ENCODE assay signal across 27 cellular contexts in the genomic region with DNA sequence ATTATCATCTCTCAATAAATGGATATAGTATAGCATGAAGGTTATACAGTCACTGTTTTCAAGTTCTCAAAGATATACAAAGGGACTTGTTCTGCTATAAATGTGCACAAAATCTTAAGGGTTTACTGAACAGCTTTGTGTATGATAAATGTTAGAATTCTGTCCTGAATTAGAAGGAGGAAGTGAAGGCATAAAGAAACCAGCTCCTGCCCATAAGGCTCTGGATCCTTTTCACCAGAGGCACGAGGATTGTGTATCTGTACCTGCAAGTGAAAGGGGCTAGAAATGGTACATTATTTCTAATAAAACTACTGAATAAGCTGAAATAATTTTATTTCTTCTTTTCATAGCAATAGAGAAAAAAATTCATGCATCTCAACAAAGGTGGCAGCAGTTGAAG. TPM values are rescaled to one million over a fixed set of nuclear protein-coding genes. Genes with fewer than 3 reads are reported as not detected.
DNase-seq lines count a peak whose midpoint lies in the region; ATAC-seq and TF ChIP-seq lines count a peak whose summit lies in the region.
"Had no signal": no experiment of that assay in that cellular context is flagged by ENCODE, and none has a peak within 500 bp of the region (broad histone marks: within the 10 kb centered on the region; RNA-seq: fewer than 3 reads in every experiment).

No MANE protein-coding gene starts in this region.

- no peak for DNase-seq in activated naive CD4-positive, alpha-beta T cell treated with anti-CD3 and anti-CD28 coated beads, Interleukin-2, amount 50 U/mL, for 72 hours (ENCODE audit: low spot score in 2 of 2)
- no peak for DNase-seq in activated naive CD4-positive, alpha-beta T cell treated with anti-CD3 and anti-CD28 coated beads, Interleukin-2, amount 10 ng/mL, durations not matched to agents 7 days and 5 days
- DNase-seq in Karpas-422 (no peak), activated B cell treated with CpG ODN at 0.5 μM for 24 hours (no peak), thyroid gland (no peak), CD14-positive monocyte (ENCODE audit: low spot score) (no peak), mesothelial cell of epicardium (ENCODE audit: low spot score in 2 of 2, unreplicated experiment in 2 of 2) (no peak)
- DNase-seq: activated CD4-positive, alpha-beta T cell treated with anti-CD3 and anti-CD28 coated beads, Interleukin-2, amount 50 U/mL, for 48 hours; activated CD4-positive, CD25-positive, alpha-beta regulatory T cell treated with anti-CD3 and anti-CD28 coated beads, Interleukin-2, amount 50 U/mL, for 72 hours; AML-193; COR-L47; effector CD8-positive, alpha-beta T cell; kidney glomerular epithelial cell; lower lobe of right lung; NCI-H1694; NCI-H446; NCI-H774; OCI-M1; right cardiac atrium; testis had no signal

- no peaks in the 10 kb centered on the region for H3K9me3 ChIP-seq in Karpas-422 (ENCODE audit: low read length)
- H3K9me3 ChIP-seq in thyroid gland: no peaks in the 10 kb centered on the region
- H3K9me3 ChIP-seq: gastroesophageal sphincter, HAP-1, lower lobe of right lung, testis had no signal

- peak overlapping the region; percentile 70 for H3K27ac ChIP-seq in Karpas-422 (ENCODE audit: low read length)
- H3K27ac ChIP-seq in thyroid gland: peak overlapping the region; percentile 1 to 30 (median 14)
- H3K27ac ChIP-seq: coronary artery, gastroesophageal sphincter, lower lobe of right lung had no signal

- H4K20me1 ChIP-seq in Karpas-422 (ENCODE audit: insufficient read depth, low read depth, low read length): no peaks in the 10 kb centered on the region

- TF ChIP-seq CTCF in activated B cell treated with CpG ODN at 0.5 μM for 24 hours (IDR thresholded peaks at IDR 0.05) (no peak), thyroid gland (IDR thresholded peaks at IDR 0.05) (no peak), CD14-positive monocyte (IDR thresholded peaks at IDR 0.05) (no peak), mesothelial cell of epicardium (IDR thresholded peaks at IDR 0.05; ENCODE audit: unreplicated experiment) (no peak)

- intact Hi-C loops in activated B cell treated with CpG ODN at 0.5 μM for 24 hours (cut with micrococcal nuclease) (loop anchor here (5.0 to 10.0 kb wide), 2 partner anchors 34 to 1223 kb away; a partner anchor contains a TSS), thyroid gland (cut with DNase I) (no loop called here), CD14-positive monocyte (cut with micrococcal nuclease) (no loop called here)

- H3K27ac Mint-ChIP-seq in activated naive CD4-positive, alpha-beta T cell treated with anti-CD3 and anti-CD28 coated beads, Interleukin-2, amount 50 U/mL, for 72 hours: peak overlapping the region; percentile 16 to 72
- no peak overlapping the region for H3K27ac Mint-ChIP-seq in activated naive CD4-positive, alpha-beta T cell treated with anti-CD3 and anti-CD28 coated beads, Interleukin-2, amount 10 ng/mL, durations not matched to agents 7 days and 5 days
- H3K27ac Mint-ChIP-seq in activated B cell treated with CpG ODN at 0.5 μM for 24 hours (peak overlapping the region; percentile 89), CD14-positive monocyte (peak overlapping the region in 3 of 7 donors; percentile 42 to 62 (median 53)), mesothelial cell of epicardium (no peak overlapping the region)
- H3K27ac Mint-ChIP-seq: stimulated activated naive CD8-positive, alpha-beta T cell treated with anti-CD3 and anti-CD28 coated beads, Interleukin-15, Interleukin-2, amounts not matched to agents 100 ng/mL and 50 ng/mL, for 24 hours; T-helper 1 cell treated with Interleukin-12 subunit alpha and Interleukin-12 subunit beta and Interleukin-4 antibody, amounts not matched to agents 30 μg/mL and 1 μg/mL, for 36 hours had no signal

- peak overlapping the region; percentile 5 for H3K4me2 ChIP-seq in Karpas-422 (ENCODE audit: low read depth, low read length, poor library complexity, severe bottlenecking)
- H3K4me2 ChIP-seq: smooth muscle cell had no signal

- ATAC-seq in activated naive CD4-positive, alpha-beta T cell treated with anti-CD3 and anti-CD28 coated beads, Interleukin-2, amount 50 U/mL, for 72 hours: no peak
- ATAC-seq in activated B cell treated with CpG ODN at 0.5 μM for 24 hours (ENCODE audit: low read depth): no peak
- ATAC-seq: gastroesophageal sphincter, HepG2, lower lobe of right lung, right cardiac atrium had no signal

- no peaks in the 10 kb centered on the region for H3K27me3 Mint-ChIP-seq in activated naive CD4-positive, alpha-beta T cell treated with anti-CD3 and anti-CD28 coated beads, Interleukin-2, amount 10 ng/mL, durations not matched to agents 7 days and 5 days
- no peaks in the 10 kb centered on the region for H3K27me3 Mint-ChIP-seq in activated B cell treated with CpG ODN at 0.5 μM for 24 hours
- H3K27me3 Mint-ChIP-seq in CD14-positive monocyte (ENCODE audit: low read depth in 3 of 3): no peaks in the 10 kb centered on the region
- H3K27me3 Mint-ChIP-seq in mesothelial cell of epicardium (ENCODE audit: low read depth): no peaks in the 10 kb centered on the region
- H3K27me3 Mint-ChIP-seq: stimulated activated naive CD8-positive, alpha-beta T cell treated with anti-CD3 and anti-CD28 coated beads, Interleukin-15, Interleukin-2, amounts not matched to agents 100 ng/mL and 50 ng/mL, for 24 hours had no signal

- H3K36me3 Mint-ChIP-seq in activated naive CD4-positive, alpha-beta T cell treated with anti-CD3 and anti-CD28 coated beads, Interleukin-2, amount 50 U/mL, for 72 hours: peaks cover 13 to 25% of the 10 kb centered on the region in 2 donors
- peaks cover 34% of the 10 kb centered on the region for H3K36me3 Mint-ChIP-seq in activated naive CD4-positive, alpha-beta T cell treated with anti-CD3 and anti-CD28 coated beads, Interleukin-2, amount 10 ng/mL, durations not matched to agents 7 days and 5 days
- H3K36me3 Mint-ChIP-seq in activated B cell treated with CpG ODN at 0.5 μM for 24 hours (ENCODE audit: low read depth) (peaks cover 57% of the 10 kb centered on the region), CD14-positive monocyte (peaks cover 60 to 71% of the 10 kb centered on the region in 2 donors), mesothelial cell of epicardium (peaks cover 22% of the 10 kb centered on the region)

- H3K4me3 ChIP-seq in Karpas-422 (ENCODE audit: low read length) (no peak overlapping the region), thyroid gland (replicated peaks in 1 of 3) (no peak overlapping the region)
- H3K4me3 ChIP-seq: coronary artery, gastroesophageal sphincter, HAP-1, lower lobe of right lung, smooth muscle cell, testis had no signal

- H3K4me1 Mint-ChIP-seq in activated naive CD4-positive, alpha-beta T cell treated with anti-CD3 and anti-CD28 coated beads, Interleukin-2, amount 10 ng/mL, durations not matched to agents 7 days and 5 days: peaks cover 12% of the 10 kb centered on the region
- peaks cover 53% of the 10 kb centered on the region for H3K4me1 Mint-ChIP-seq in activated B cell treated with CpG ODN at 0.5 μM for 24 hours
- peaks cover 12% of the 10 kb centered on the region for H3K4me1 Mint-ChIP-seq in CD14-positive monocyte
- no peaks in the 10 kb centered on the region for H3K4me1 Mint-ChIP-seq in mesothelial cell of epicardium

- 0 out of 2 replicates have a peak, but pooled peaks cover 7% of the 10 kb centered on the region for H3K79me2 ChIP-seq in Karpas-422 (ENCODE audit: low read length)

- H3K27me3 ChIP-seq in Karpas-422 (ENCODE audit: low read length) (no peaks in the 10 kb centered on the region), thyroid gland (no peaks in the 10 kb centered on the region)
- H3K27me3 ChIP-seq: gastroesophageal sphincter, testis had no signal

- POLR2A ChIA-PET in activated B cell treated with CpG ODN at 0.5 μM for 24 hours (lab: Charles Lee): interaction anchor here (0.6 to 3.9 kb wide), 4 partner anchors 12 to 85 kb away, joined by 3 to 32 read pairs (median 5); a partner anchor contains a TSS

- H2AFZ ChIP-seq in Karpas-422 (ENCODE audit: low read length): no peak overlapping the region

- WGBS in thyroid gland, 2 donors: 96 to 100% methylated on average over 1 of the region's 1 CpG

- H3K9me2 ChIP-seq in Karpas-422 (replicated peaks; ENCODE audit: insufficient read depth, low read length): no peaks in the 10 kb centered on the region

- CTCF ChIA-PET in activated naive CD4-positive, alpha-beta T cell treated with anti-CD3 and anti-CD28 coated beads, Interleukin-2, amount 10 ng/mL, durations not matched to agents 7 days and 5 days (lab: Charles Lee): interaction anchor here (1.2 kb wide), 1 partner anchor 11 kb away, joined by 4 read pairs; no protein-coding TSS in a partner anchor
- CTCF ChIA-PET in activated B cell treated with CpG ODN at 0.5 μM for 24 hours (lab: Charles Lee): interaction anchor here (1.1 to 1.4 kb wide), 2 partner anchors 12 to 79 kb away, joined by 3 to 4 read pairs; no protein-coding TSS in a partner anchor

- no peaks in the 10 kb centered on the region for H3K9me3 Mint-ChIP-seq in activated naive CD4-positive, alpha-beta T cell treated with anti-CD3 and anti-CD28 coated beads, Interleukin-2, amount 50 U/mL, for 72 hours
- H3K9me3 Mint-ChIP-seq in activated naive CD4-positive, alpha-beta T cell treated with anti-CD3 and anti-CD28 coated beads, Interleukin-2, amount 10 ng/mL, durations not matched to agents 7 days and 5 days: no peaks in the 10 kb centered on the region
- H3K9me3 Mint-ChIP-seq in activated B cell treated with CpG ODN at 0.5 μM for 24 hours (no peaks in the 10 kb centered on the region), CD14-positive monocyte (peaks cover 0 to 3% (median 0%) of the 10 kb centered on the region in 7 donors), mesothelial cell of epicardium (no peaks in the 10 kb centered on the region)
- H3K9me3 Mint-ChIP-seq: stimulated activated naive CD8-positive, alpha-beta T cell treated with anti-CD3 and anti-CD28 coated beads, Interleukin-15, Interleukin-2, amounts not matched to agents 100 ng/mL and 50 ng/mL, for 24 hours; T-helper 1 cell treated with Interleukin-12 subunit alpha and Interleukin-12 subunit beta and Interleukin-4 antibody, amounts not matched to agents 30 μg/mL and 1 μg/mL, for 36 hours had no signal

- H3K9ac ChIP-seq in Karpas-422 (ENCODE audit: low read length): no peak overlapping the region

- no peak overlapping the region for H3K4me3 Mint-ChIP-seq in activated naive CD4-positive, alpha-beta T cell treated with anti-CD3 and anti-CD28 coated beads, Interleukin-2, amount 10 ng/mL, durations not matched to agents 7 days and 5 days
- H3K4me3 Mint-ChIP-seq in activated B cell treated with CpG ODN at 0.5 μM for 24 hours (no peak overlapping the region), CD14-positive monocyte (no peak overlapping the region), mesothelial cell of epicardium (no peak overlapping the region)
- H3K4me3 Mint-ChIP-seq: stimulated activated naive CD8-positive, alpha-beta T cell treated with anti-CD3 and anti-CD28 coated beads, Interleukin-15, Interleukin-2, amounts not matched to agents 100 ng/mL and 50 ng/mL, for 24 hours; T-helper 1 cell treated with Interleukin-12 subunit alpha and Interleukin-12 subunit beta and Interleukin-4 antibody, amounts not matched to agents 30 μg/mL and 1 μg/mL, for 36 hours had no signal

- no peak for TF ChIP-seq POLR2A in thyroid gland (IDR thresholded peaks at IDR 0.05)

- H3K36me3 ChIP-seq in Karpas-422 (ENCODE audit: insufficient read depth, low read length) (peaks cover 24% of the 10 kb centered on the region; the same call in 1 of the 2 replicates), thyroid gland (no peaks in the 10 kb centered on the region)

- peaks cover 41% of the 10 kb centered on the region for H3K4me1 ChIP-seq in Karpas-422 (ENCODE audit: low read length)
- H3K4me1 ChIP-seq in thyroid gland: peaks cover 49 to 65% of the 10 kb centered on the region in 2 donors
- H3K4me1 ChIP-seq: gastroesophageal sphincter, lower lobe of right lung, testis had no signal

RNA-seq across cellular contexts. Expression of a gene that starts 32.4 kb away (rescaled TPM):
- 100 to 1,000 TPM in 1 of 2 donors, 10 to 100 TPM in 1; 57.2 to 132 TPM for total RNA-seq in activated naive CD4-positive, alpha-beta T cell treated with anti-CD3 and anti-CD28 coated beads, Interleukin-2, amount 50 U/mL, for 72 hours
- 34.3 and 75.2 TPM in 2 replicates for total RNA-seq in Karpas-422 (2014; rRNA removed; shearing (Covaris generic); ENCODE audit: low replicate concordance)
- 128 and 148 TPM in 2 replicates for total RNA-seq in activated B cell treated with CpG ODN at 0.5 μM for 24 hours
- 10 to 100 TPM; 53.9 to 71.4 (median 64.2) TPM for total RNA-seq in thyroid gland
- polyA plus RNA-seq in CD14-positive monocyte: 10 to 100 TPM; 63.4 to 68.8 TPM
- 32.4 to 36.0 TPM (median 33.3 TPM) in 3 replicates for total RNA-seq in mesothelial cell of epicardium

RNA-seq across cellular contexts. Expression of a gene that starts 57.2 kb away (rescaled TPM):
- 10 to 100 TPM; 15.6 to 26.1 TPM for total RNA-seq in activated naive CD4-positive, alpha-beta T cell treated with anti-CD3 and anti-CD28 coated beads, Interleukin-2, amount 50 U/mL, for 72 hours
- total RNA-seq in Karpas-422 (2014; rRNA removed; shearing (Covaris generic); ENCODE audit: low replicate concordance): 41.1 and 45.1 TPM in 2 replicates
- total RNA-seq in activated B cell treated with CpG ODN at 0.5 μM for 24 hours: 19.7 and 22.6 TPM in 2 replicates
- 100 to 1,000 TPM in 2 of 4 donors, 10 to 100 TPM in 2; 82.2 to 172 (median 98.0) TPM for total RNA-seq in thyroid gland
- 10 to 100 TPM in 1 of 2 donors, 1 to 10 TPM in 1; 9.8 to 13.2 TPM for polyA plus RNA-seq in CD14-positive monocyte
- 24.2 to 24.4 TPM (median 24.3 TPM) in 3 replicates for total RNA-seq in mesothelial cell of epicardium

Comparison
In these comparisons a context has a peak if more than half of its experiments do, and no peak if none do; other contexts are left out.
1. H3K27ac Mint-ChIP-seq: peak in activated naive CD4-positive, alpha-beta T cell treated with anti-CD3 and anti-CD28 coated beads, Interleukin-2, amount 50 U/mL, for 72 hours (2 of 2) and activated B cell treated with CpG ODN at 0.5 μM for 24 hours (single experiment); none in activated naive CD4-positive, alpha-beta T cell treated with anti-CD3 and anti-CD28 coated beads, Interleukin-2, amount 10 ng/mL, durations not matched to agents 7 days and 5 days (single experiment) and mesothelial cell of epicardium (single experiment).